8 cellular contexts compared by ENCODE assay signal in the genomic region with DNA sequence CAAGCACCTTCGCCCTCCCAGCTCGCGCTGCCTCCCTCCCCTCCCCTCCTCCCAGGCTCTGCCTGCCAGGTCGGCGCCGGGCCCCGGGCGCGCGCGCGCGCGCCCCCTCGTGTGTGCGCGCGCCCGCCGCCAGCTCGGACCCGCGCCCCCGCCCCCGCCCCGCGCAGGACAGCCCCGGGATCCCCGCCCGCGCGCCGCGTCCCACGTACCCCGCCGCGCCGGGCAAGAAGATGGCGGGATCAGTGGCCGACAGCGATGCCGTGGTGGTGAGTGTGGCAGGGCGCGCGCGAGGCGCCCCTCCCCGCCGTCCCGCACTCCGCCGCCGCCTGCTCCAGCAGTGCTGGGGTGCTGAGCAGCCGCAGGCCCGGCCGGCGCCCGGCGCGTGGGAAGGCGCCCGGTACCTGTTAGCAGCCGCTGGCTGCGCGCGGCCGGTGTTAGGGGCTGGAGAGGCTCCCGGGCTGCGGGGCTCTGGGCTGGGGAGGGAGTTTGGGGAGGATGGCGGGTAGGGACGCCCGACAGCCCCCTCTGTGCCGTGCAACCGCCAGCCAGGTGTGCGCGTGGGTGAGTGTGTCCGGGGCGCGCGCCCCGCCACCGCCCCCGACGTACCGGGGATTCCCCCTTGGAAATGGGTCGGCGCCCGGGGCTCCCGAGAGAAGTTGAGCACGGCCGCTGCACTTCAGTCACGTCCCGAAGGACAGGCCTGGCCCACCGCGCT. TPM values are rescaled to one million over a fixed set of nuclear protein-coding genes. Genes with fewer than 3 reads are reported as not detected.
DNase-seq lines count a peak whose midpoint lies in the region; ATAC-seq and TF ChIP-seq lines count a peak whose summit lies in the region.

No MANE protein-coding gene starts in this region.

- ATAC-seq in GM21381 (IDR thresholded peaks at IDR 0.05; ENCODE audit: unreplicated experiment): peak; percentile 67

- no peaks in the 10 kb centered on the region for H3K27me3 Mint-ChIP-seq in MCF 10A (ENCODE audit: insufficient read depth, unreplicated experiment)

- DNase-seq in DMS53 treated with DMSO at 0.1 percent for 48 hours (lab: John Stamatoyannopoulos, UW; ENCODE audit: unreplicated experiment): peak; percentile 35
- DNase-seq in MCF 10A (ENCODE audit: unreplicated experiment): peak; percentile 38
- no peak for DNase-seq in DMS114 treated with DMSO at 0.1 percent for 48 hours (lab: John Stamatoyannopoulos, UW; ENCODE audit: unreplicated experiment)

- peak overlapping the region; percentile 56; the same call in 1 of the 2 replicates for H3K27ac ChIP-seq in HUES6 (ENCODE audit: low read depth, low read length)
- H3K27ac ChIP-seq in VCaP: peak overlapping the region; percentile 96

- no TSS peak for BruUV-seq in MCF 10A (replicated peaks; lab: Mats Ljungman, UMichigan)

- peak overlapping the region; percentile 78 for H3K9ac ChIP-seq in HUES6 (ENCODE audit: low read length)
- H3K9ac ChIP-seq in skeletal muscle satellite cell (ENCODE audit: low read depth, low read length): peak overlapping the region; percentile 82

- H3K9me3 Mint-ChIP-seq in MCF 10A (ENCODE audit: unreplicated experiment): no peaks in the 10 kb centered on the region

- H3K9me3 ChIP-seq in HUES6 (ENCODE audit: control insufficient read depth, insufficient read depth, low read depth, low read length) (no peaks in the 10 kb centered on the region), iPS-18c (ENCODE audit: control insufficient read depth, insufficient read depth, low read length) (no peaks in the 10 kb centered on the region), skeletal muscle satellite cell (replicated peaks; ENCODE audit: low read length) (no peaks in the 10 kb centered on the region)

- H3K27ac Mint-ChIP-seq in MCF 10A (ENCODE audit: low read depth, unreplicated experiment): no peak overlapping the region

- CTCF ChIA-PET in MCF 10A (lab: Yijun Ruan, JAX): interaction anchor here (1.3 to 4.0 kb wide), 2 partner anchors 9 to 33 kb away, joined by 4 to 15 read pairs; no protein-coding TSS in a partner anchor

- peak overlapping the region; percentile 87 for H3K4me2 ChIP-seq in skeletal muscle satellite cell (ENCODE audit: low read length)

- POLR2A ChIA-PET in MCF 10A (lab: Yijun Ruan, JAX): interaction anchor here (0.6 to 2.5 kb wide), 10 partner anchors 9 to 123 kb away, joined by 3 to 14 read pairs (median 4); a partner anchor contains a TSS

- peaks cover 27% of the 10 kb centered on the region for H3K36me3 ChIP-seq in HUES6 (ENCODE audit: control insufficient read depth, insufficient read depth, low read length)
- no peaks in the 10 kb centered on the region for H3K36me3 ChIP-seq in skeletal muscle satellite cell (ENCODE audit: insufficient read depth, low read length)

- TF ChIP-seq CTCF in VCaP (conservative IDR thresholded peaks at IDR 0.05) (no peak), MCF 10A (IDR thresholded peaks at IDR 0.05; ENCODE audit: unreplicated experiment) (no peak)

- H3K4me1 ChIP-seq in HUES6 (ENCODE audit: control insufficient read depth, insufficient read depth, low read length) (peaks cover 6% of the 10 kb centered on the region), skeletal muscle satellite cell (ENCODE audit: control insufficient read depth, insufficient read depth, low read length) (peaks cover 12% of the 10 kb centered on the region)

- H3K27me3 ChIP-seq in HUES6 (ENCODE audit: control insufficient read depth, insufficient read depth, low read length) (no peaks in the 10 kb centered on the region), skeletal muscle satellite cell (ENCODE audit: control insufficient read depth, insufficient read depth, low read length) (no peaks in the 10 kb centered on the region)

- H3K36me3 Mint-ChIP-seq in MCF 10A (ENCODE audit: insufficient read depth, unreplicated experiment): peaks cover 11% of the 10 kb centered on the region

- intact Hi-C loops in MCF 10A (cut with micrococcal nuclease): loop anchor here (5.0 kb wide), 1 partner anchor 33 kb away; no protein-coding TSS in a partner anchor

- H3K4me3 Mint-ChIP-seq in MCF 10A (ENCODE audit: unreplicated experiment): peak overlapping the region; percentile 75

- peak overlapping the region; percentile 71 for H3K4me3 ChIP-seq in HUES6 (ENCODE audit: low read depth, low read length)
- H3K4me3 ChIP-seq in iPS-18c (ENCODE audit: insufficient read depth, low read depth, low read length): peak overlapping the region; percentile 76
- H3K4me3 ChIP-seq in skeletal muscle satellite cell (ENCODE audit: low read length): peak overlapping the region; percentile 82

- H3K4me1 Mint-ChIP-seq in MCF 10A (ENCODE audit: insufficient read depth, unreplicated experiment): peaks cover 16% of the 10 kb centered on the region

RNA-seq across cellular contexts. Expression of a gene that starts 0.5 kb away (rescaled TPM):
- total RNA-seq in MCF 10A (2022): 11.4 and 13.5 TPM in 2 replicates
- 3.0 and 3.3 TPM in 2 replicates for total RNA-seq in skeletal muscle satellite cell (2012; rRNA removed)
